Comparison of ENCODE assay signal across 12 cellular contexts in the genomic region with DNA sequence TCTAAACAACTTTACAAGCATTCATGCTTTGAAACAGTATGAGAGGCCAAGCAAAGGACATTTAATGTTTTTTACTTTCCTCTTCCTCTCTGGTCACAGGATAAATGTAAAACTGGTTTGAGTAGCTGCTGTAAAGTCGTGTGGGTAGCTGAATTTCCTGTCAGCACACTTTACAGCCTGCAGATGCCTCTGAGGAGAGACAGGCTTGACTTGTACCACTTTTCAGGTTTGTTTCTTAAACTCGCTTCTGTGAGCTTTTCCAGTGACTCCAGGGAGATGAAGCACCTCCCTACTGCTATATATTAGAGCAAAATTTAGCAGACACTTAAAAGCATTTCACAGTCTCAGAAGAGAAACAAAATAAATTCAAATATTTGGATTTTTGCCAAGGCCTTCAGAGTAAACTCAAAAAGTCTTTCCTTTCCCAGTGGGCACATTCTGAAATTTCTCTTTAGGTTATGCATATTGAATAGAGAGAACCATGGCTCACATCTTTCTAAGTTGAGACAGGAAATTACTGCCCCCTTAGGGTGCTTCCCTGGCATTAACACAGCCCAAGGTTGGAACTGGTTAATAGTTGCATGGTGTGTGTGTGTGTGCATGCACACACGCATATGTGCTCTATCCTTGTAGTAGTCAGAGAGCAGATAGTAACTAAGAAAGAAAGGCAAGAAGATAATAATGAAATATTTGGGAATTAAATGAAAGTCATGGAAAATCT.
DNase-seq lines count a peak whose midpoint lies in the region; ATAC-seq, FAIRE-seq and TF ChIP-seq lines count a peak whose summit lies in the region.
"Had no signal": no experiment of that assay in that cellular context is flagged by ENCODE, and none has a peak within 500 bp of the region (broad histone marks: within the 10 kb centered on the region; RNA-seq: fewer than 3 reads in every experiment).

No MANE protein-coding gene starts in this region.

- H3K27ac ChIP-seq in DND-41 (ENCODE audit: low read length) = no peak overlapping the region
- no peak overlapping the region for H3K27ac ChIP-seq in WERI-Rb-1
- H3K27ac ChIP-seq in mesodermal cell (ENCODE audit: low read depth, low read length, severe bottlenecking) = peak overlapping the region; percentile 1
- no peak overlapping the region for H3K27ac ChIP-seq in ovary

- TF ChIP-seq CTCF in DND-41 (IDR thresholded peaks at IDR 0.05; ENCODE audit: borderline replicate concordance, extremely low read depth, low read length, poor library complexity, severe bottlenecking) (peak; percentile 15), WERI-Rb-1 (IDR thresholded peaks at IDR 0.05; ENCODE audit: low read depth, low read length) (peak; percentile 42; the same call in 1 of the 2 replicates), ovary (IDR thresholded peaks at IDR 0.05) (no peak)

- H3K9ac ChIP-seq in DND-41 (ENCODE audit: low read depth, low read length) = no peak overlapping the region

- H3K4me2 ChIP-seq in DND-41 (ENCODE audit: insufficient read depth, low read length) = no peak overlapping the region

- ATAC-seq in DND-41 (ENCODE audit: insufficient read depth, low read depth) = no peak
- peak; percentile 64 for ATAC-seq in HG02885 (IDR thresholded peaks at IDR 0.05; ENCODE audit: poor library complexity, unreplicated experiment)
- no peak for ATAC-seq in GM18498 (IDR thresholded peaks at IDR 0.05; ENCODE audit: unreplicated experiment)
- ATAC-seq: sciatic nerve had no signal

- TF ChIP-seq EP300 in ovary (IDR thresholded peaks at IDR 0.05) = no peak

- no peak for DNase-seq in DND-41
- peak; percentile 8 for DNase-seq in WERI-Rb-1
- DNase-seq in H54 (ENCODE audit: insufficient read length, low spot score) = no peak
- DNase-seq in GM03348 (ENCODE audit: low spot score) = no peak
- no peak for DNase-seq in ovary
- DNase-seq: cortex of kidney, NCI-H2171, T-helper 1 cell had no signal

- intact Hi-C loops in ovary (cut with DNase I) = no loop called here

- TF ChIP-seq POLR2A in H54 (IDR thresholded peaks at IDR 0.05; ENCODE audit: low read depth, low read length) (no peak), ovary (IDR thresholded peaks at IDR 0.05) (no peak)

- H3K27me3 ChIP-seq in DND-41 (ENCODE audit: insufficient read depth, low read length, poor library complexity) (no peaks in the 10 kb centered on the region), WERI-Rb-1 (ENCODE audit: insufficient read depth, low read depth, severe bottlenecking) (no peaks in the 10 kb centered on the region), ovary (no peaks in the 10 kb centered on the region)

- H3K4me1 ChIP-seq in DND-41 (ENCODE audit: insufficient read depth, low read length) (no peaks in the 10 kb centered on the region), mesodermal cell (ENCODE audit: control insufficient read depth, insufficient read depth, low read length, poor library complexity, severe bottlenecking) (no peaks in the 10 kb centered on the region), ovary (ENCODE audit: insufficient read depth) (peaks cover 1% of the 10 kb centered on the region)

- H3K9me3 ChIP-seq in DND-41 (ENCODE audit: insufficient read depth, low read length, severe bottlenecking) (no peaks in the 10 kb centered on the region), WERI-Rb-1 (ENCODE audit: severe bottlenecking) (no peaks in the 10 kb centered on the region), mesodermal cell (ENCODE audit: control insufficient read depth, low read length) (no peaks in the 10 kb centered on the region), ovary (no peaks in the 10 kb centered on the region)

- no peaks in the 10 kb centered on the region for H4K20me1 ChIP-seq in DND-41 (ENCODE audit: insufficient read depth, low read length)

- H3K4me3 ChIP-seq in DND-41 (ENCODE audit: low read depth in 1 of 2, low read length in 2 of 2) (no peak overlapping the region), WERI-Rb-1 (ENCODE audit: low read depth, low read length) (no peak overlapping the region), mesodermal cell (ENCODE audit: extremely low read depth, insufficient read depth, low read length, poor library complexity, severe bottlenecking) (no peak overlapping the region), ovary (no peak overlapping the region)

- no peaks in the 10 kb centered on the region for H3K79me2 ChIP-seq in DND-41 (ENCODE audit: insufficient read depth, low read length)

- H2AFZ ChIP-seq in DND-41 (ENCODE audit: low read depth, low read length) = no peak overlapping the region

- 64 to 65% methylated on average over 3 of the region's 3 CpGs for WGBS in mesodermal cell (ENCODE audit: insufficient coverage in 2 of 2), 2 experiments
- WGBS in ovary, 3 donors = 20 to 24% (median 20%) methylated on average over 3 of the region's 3 CpGs

- H3K36me3 ChIP-seq in DND-41 (ENCODE audit: insufficient read depth, low read length) = no peaks in the 10 kb centered on the region
- no peaks in the 10 kb centered on the region for H3K36me3 ChIP-seq in WERI-Rb-1
- no peaks in the 10 kb centered on the region for H3K36me3 ChIP-seq in mesodermal cell (ENCODE audit: control insufficient read depth, insufficient read depth, low read length)
- no peaks in the 10 kb centered on the region for H3K36me3 ChIP-seq in ovary

- no peak for FAIRE-seq in H54 (lab: Jason Lieb, UNC)

Comparison
In these comparisons a context has a peak if more than half of its experiments do, and no peak if none do; other contexts are left out.
1. CTCF ChIP-seq: peak in DND-41 (single experiment) and WERI-Rb-1 (single experiment); none in ovary (0 of 3).